Comparison of ENCODE assay signal across 30 cellular contexts in genomic region chr1:209123601-209124000, GRCh38.
"Had no signal": no experiment of that assay in that cellular context is flagged by ENCODE, and none has a peak within 500 bp of the region (broad histone marks: within the 10 kb centered on the region; RNA-seq: fewer than 3 reads in every experiment).

No MANE protein-coding gene starts in this region.

- H2AFZ ChIP-seq: PC-9 had no signal

- FAIRE-seq: RCC 7860 had no signal

- H3K27me3 ChIP-seq: SJCRH30 had no signal

- ATAC-seq: Panc1, Right ventricle myocardium inferior, SK-N-SH treated with all-trans-retinoic acid at 6 μM for 48 hours, T-cell had no signal

- H3K27ac ChIP-seq: PC-9, RWPE1, SJCRH30, SK-N-MC had no signal

- H3K4me2 ChIP-seq: PC-9 had no signal

- H3K36me3 ChIP-seq: SJCRH30 had no signal

- DNase-seq: Karpas-422, MM.1S, MV-4-11, NCI-H1092, NCI-H1105, NCI-H1417 treated with DMSO at 0.1 percent for 48 hours, NCI-H1436 treated with DMSO at 0.1 percent for 48 hours, NCI-H1694 treated with DMSO at 0.1 percent for 48 hours, NCI-H187 treated with DMSO at 0.1 percent for 48 hours, NCI-H2029, NCI-H2081, NCI-H2171 treated with DMSO at 0.1 percent for 48 hours, NCI-H2227 treated with DMSO at 0.1 percent for 48 hours, NCI-H345, NCI-H446, NCI-H524 treated with DMSO at 0.1 percent for 48 hours, NCI-H526 treated with DMSO at 0.1 percent for 48 hours, NCI-H774, OCI-M1, PC-9, SHP77, SIG-M5, SJCRH30, T-cell had no signal

- H3K4me3 ChIP-seq: PC-9, SJCRH30, SK-N-MC had no signal
